ENCODE assay signal across 16 cellular contexts in genomic region chr20:34578521-34579147, GRCh38. TPM values are rescaled to one million over a fixed set of nuclear protein-coding genes. Genes with fewer than 3 reads are reported as not detected.
DNase-seq lines count a peak whose midpoint lies in the region; ATAC-seq, FAIRE-seq and TF ChIP-seq lines count a peak whose summit lies in the region.
"Had no signal": no experiment of that assay in that cellular context is flagged by ENCODE, and none has a peak within 500 bp of the region (broad histone marks: within the 10 kb centered on the region; RNA-seq: fewer than 3 reads in every experiment).

No MANE protein-coding gene starts in this region.

- H3K79me2 ChIP-seq in HepG2 (ENCODE audit: insufficient read depth, low read length) = no peaks in the 10 kb centered on the region

- POLR2A ChIA-PET in HepG2 (lab: Yijun Ruan, JAX) = no interaction called here

- no peak overlapping the region for H3K4me2 ChIP-seq in HepG2 (ENCODE audit: low read depth, low read length)

- TF ChIP-seq EP300 in HepG2 (IDR thresholded peaks at IDR 0.05; ENCODE audit: low read depth in 2 of 2, low read length in 2 of 2) (no peak), HepG2 (CRISPR knock-in tag; IDR thresholded peaks at IDR 0.05; ENCODE audit: borderline replicate concordance) (no peak)

- no peak overlapping the region for H3K27ac Mint-ChIP-seq in natural killer cell treated with Interleukin-12 subunit alpha and Interleukin-12 subunit beta and Interleukin-15 and Interleukin-18, amount 100 ng/mL, for 72 hours

- H3K4me3 ChIP-seq in HepG2 (replicated peaks in 1 of 3; ENCODE audit: insufficient read depth in 1 of 3, low read depth in 2 of 3, low read length in 3 of 3) (no peak overlapping the region), right lobe of liver (no peak overlapping the region), heart left ventricle (no peak overlapping the region), neutrophil (ENCODE audit: low read depth in 1 of 2, low read length in 1 of 2) (no peak overlapping the region)
- H3K4me3 ChIP-seq: thoracic aorta had no signal

- TF ChIP-seq POLR2A in HepG2 (IDR thresholded peaks at IDR 0.05; ENCODE audit: insufficient read depth in 1 of 2, low read depth in 2 of 2, low read length in 2 of 2) (no peak), right lobe of liver (IDR thresholded peaks at IDR 0.05) (no peak), heart left ventricle (IDR thresholded peaks at IDR 0.05) (no peak)

- no peaks in the 10 kb centered on the region for H3K9me3 ChIP-seq in HepG2 (ENCODE audit: low read length)
- H3K9me3 ChIP-seq in right lobe of liver = no peaks in the 10 kb centered on the region
- H3K9me3 ChIP-seq in heart left ventricle = no peaks in the 10 kb centered on the region
- H3K9me3 ChIP-seq in neutrophil = no peaks in the 10 kb centered on the region
- H3K9me3 ChIP-seq: thoracic aorta had no signal

- no peak for TF ChIP-seq RAD21 in HepG2 (CRISPR knock-in tag; IDR thresholded peaks at IDR 0.05)

- DNase-seq in HepG2 (ENCODE audit: low spot score) (no peak), right lobe of liver (no peak), heart left ventricle (peak in 4 of 5 donors; percentile 56 to 88 (median 75))
- no peak for DNase-seq in stimulated activated CD4-positive, alpha-beta T cell treated with anti-CD3 and anti-CD28 coated beads, Interleukin-4, amount 100 ng/mL, for 24 hours
- no peak for DNase-seq in natural killer cell treated with Interleukin-12 subunit alpha and Interleukin-12 subunit beta and Interleukin-15 and Interleukin-18, amount 100 ng/mL, for 72 hours (ENCODE audit: low spot score)
- DNase-seq: activated T-cell treated with anti-CD3 and anti-CD28 coated beads, Interleukin-2, amount 50 U/mL, for 4 hours; DMS79; effector CD8-positive, alpha-beta T cell; immature natural killer cell; naive thymus-derived CD8-positive, alpha-beta T cell had no signal

- in situ Hi-C loops in HepG2 (cut with HindIII; ENCODE audit: extremely low pct_ligation_motif_present, low pct_unique_long_range_greater_than_20kb) = loop anchor here (10.0 kb wide), 1 partner anchor 196 kb away; no protein-coding TSS in a partner anchor

- intact Hi-C loops in HepG2 (cut with micrococcal nuclease; ENCODE audit: unreplicated experiment) = no loop called here
- intact Hi-C loops in right lobe of liver (cut with DNase I) = no loop called here
- intact Hi-C loops in heart left ventricle (cut with DNase I) = loop anchor here in 8 of 10 donors (1.0 to 10.0 kb wide), 10 partner anchors 126 to 191 kb away; partner anchors contain the start of gene TP53INP2 (in 2 of the 8)

- H3K9me3 Mint-ChIP-seq in natural killer cell treated with Interleukin-12 subunit alpha and Interleukin-12 subunit beta and Interleukin-15 and Interleukin-18, amount 100 ng/mL, for 72 hours = no peaks in the 10 kb centered on the region
- H3K9me3 Mint-ChIP-seq: activated T-cell treated with anti-CD3 and anti-CD28 coated beads, Interleukin-2, amount 50 U/mL, for 4 hours; immature natural killer cell; naive thymus-derived CD8-positive, alpha-beta T cell; WTC11 had no signal

- H3K4me1 ChIP-seq in HepG2 (ENCODE audit: insufficient read depth, low read length) = peaks cover 13% of the 10 kb centered on the region
- H3K4me1 ChIP-seq in right lobe of liver = no peaks in the 10 kb centered on the region
- H3K4me1 ChIP-seq in heart left ventricle = peaks cover 0 to 54% (median 19%) of the 10 kb centered on the region in 12 donors
- H3K4me1 ChIP-seq in neutrophil (ENCODE audit: control insufficient read depth in 1 of 2, insufficient read depth in 1 of 2, low read depth in 1 of 2, low read length in 1 of 2) = peaks cover 36 to 44% of the 10 kb centered on the region in 2 experiments

- no peak for FAIRE-seq in HepG2 (lab: Jason Lieb, UNC)
- FAIRE-seq: small intestine had no signal

- H2AFZ ChIP-seq in HepG2 (ENCODE audit: low read length) = no peak overlapping the region

- CTCF ChIA-PET in HepG2 (lab: Yijun Ruan, JAX; ENCODE audit: low intra/inter-chr PET ratio, low total read pairs) = interaction anchor here (1.3 to 2.0 kb wide), 2 partner anchors 176 to 191 kb away, joined by 3 to 25 read pairs; no protein-coding TSS in a partner anchor

- BruUV-seq in HepG2 (replicated peaks; lab: Mats Ljungman, UMichigan) = no TSS peak

- no peak overlapping the region for H3K27ac ChIP-seq in HepG2 (ENCODE audit: extremely low read length, insufficient read depth, low read length)
- no peak overlapping the region for H3K27ac ChIP-seq in right lobe of liver
- H3K27ac ChIP-seq in heart left ventricle = peak overlapping the region; percentile 44 to 93 (median 78)
- H3K27ac ChIP-seq in neutrophil = peak overlapping the region; percentile 89
- H3K27ac ChIP-seq: thoracic aorta had no signal

- no peaks in the 10 kb centered on the region for H4K20me1 ChIP-seq in HepG2 (ENCODE audit: insufficient read depth, low read length)

- H3K4me3 Mint-ChIP-seq in natural killer cell treated with Interleukin-12 subunit alpha and Interleukin-12 subunit beta and Interleukin-15 and Interleukin-18, amount 100 ng/mL, for 72 hours = no peak overlapping the region
- H3K4me3 Mint-ChIP-seq: activated T-cell treated with anti-CD3 and anti-CD28 coated beads, Interleukin-2, amount 50 U/mL, for 4 hours; immature natural killer cell; naive thymus-derived CD8-positive, alpha-beta T cell; WTC11 had no signal

- H3K36me3 ChIP-seq in HepG2 (replicated peaks in 1 of 2; ENCODE audit: control insufficient read depth in 1 of 2, insufficient read depth in 2 of 2, low read length in 2 of 2) = peaks cover 20 to 69% of the 10 kb centered on the region in 2 experiments
- H3K36me3 ChIP-seq in right lobe of liver = peaks cover 0 to 3% (median 0%) of the 10 kb centered on the region in 4 donors
- H3K36me3 ChIP-seq in heart left ventricle = peaks cover 0 to 37% (median 11%) of the 10 kb centered on the region in 9 donors
- peaks cover 7% of the 10 kb centered on the region for H3K36me3 ChIP-seq in neutrophil

- TF ChIP-seq CTCF in HepG2 (CRISPR knock-in tag; IDR thresholded peaks at IDR 0.05) (no peak), right lobe of liver (IDR thresholded peaks at IDR 0.05) (no peak), heart left ventricle (IDR thresholded peaks at IDR 0.05) (no peak), neutrophil (IDR thresholded peaks at IDR 0.05) (no peak)

- H3K36me3 Mint-ChIP-seq in natural killer cell treated with Interleukin-12 subunit alpha and Interleukin-12 subunit beta and Interleukin-15 and Interleukin-18, amount 100 ng/mL, for 72 hours = no peaks in the 10 kb centered on the region

- ATAC-seq in HepG2 (no peak), right lobe of liver (no peak), heart left ventricle (peak; percentile 88 to 91 (median 90)), GM21528 (IDR thresholded peaks at IDR 0.05; ENCODE audit: low FRiP score, unreplicated experiment) (no peak), HG02938 (IDR thresholded peaks at IDR 0.05; ENCODE audit: unreplicated experiment) (no peak)
- no peak for ATAC-seq in natural killer cell treated with Interleukin-12 subunit alpha and Interleukin-12 subunit beta and Interleukin-15 and Interleukin-18, amount 100 ng/mL, for 72 hours
- ATAC-seq: activated T-cell treated with anti-CD3 and anti-CD28 coated beads, Interleukin-2, amount 50 U/mL, for 4 hours; naive thymus-derived CD8-positive, alpha-beta T cell; WTC11 had no signal

- H3K27me3 ChIP-seq in HepG2 (ENCODE audit: control insufficient read depth in 1 of 2, insufficient read depth in 2 of 2, low read length in 2 of 2) (no peaks in the 10 kb centered on the region), right lobe of liver (no peaks in the 10 kb centered on the region), heart left ventricle (no peaks in the 10 kb centered on the region), neutrophil (no peaks in the 10 kb centered on the region)

- no peaks in the 10 kb centered on the region for H3K27me3 Mint-ChIP-seq in natural killer cell treated with Interleukin-12 subunit alpha and Interleukin-12 subunit beta and Interleukin-15 and Interleukin-18, amount 100 ng/mL, for 72 hours
- H3K27me3 Mint-ChIP-seq: naive thymus-derived CD8-positive, alpha-beta T cell had no signal

- no peak overlapping the region for H3K9ac ChIP-seq in HepG2 (ENCODE audit: insufficient read depth, low read depth, low read length)

- WGBS in HepG2 (ENCODE audit: low lambda C conversion rate) = 95% methylated on average over 9 of the region's 9 CpGs
- WGBS in right lobe of liver (ENCODE audit: insufficient coverage, low coverage, low lambda C conversion rate, missing lambda C conversion rate) = 80% methylated on average over 5 of the region's 9 CpGs
- WGBS in heart left ventricle, 4 donors = 39 to 52% (median 41%) methylated on average over 9 of the region's 9 CpGs

- H3K4me1 Mint-ChIP-seq in natural killer cell treated with Interleukin-12 subunit alpha and Interleukin-12 subunit beta and Interleukin-15 and Interleukin-18, amount 100 ng/mL, for 72 hours (ENCODE audit: low read depth in 2 of 2) = peaks cover 11 to 15% of the 10 kb centered on the region in 2 donors
- H3K4me1 Mint-ChIP-seq: WTC11 had no signal

RNA-seq across cellular contexts. Expression of gene MAP1LC3A, which starts 20.1 kb away (rescaled TPM):
- not detected in 2 replicates for total RNA-seq in HepG2 (2016; rRNA removed; fragmentation: Illumina TruSeq; extraction: Trizol)
- total RNA-seq in HepG2 (2016; cell fraction: cytosol; rRNA removed; fragmentation: Illumina TruSeq; extraction: Trizol; ENCODE audit: low read depth) = not detected in 2 replicates
- not detected in 2 replicates for total RNA-seq in HepG2 (2016; cell fraction: insoluble cytoplasmic fraction; rRNA removed; fragmentation: Illumina TruSeq; extraction: Trizol)
- not detected in 2 replicates for total RNA-seq in HepG2 (2016; cell fraction: membrane; rRNA removed; fragmentation: Illumina TruSeq; extraction: Trizol)
- not detected in 2 replicates for total RNA-seq in HepG2 (2016; cell fraction: nucleus; rRNA removed; fragmentation: Illumina TruSeq; extraction: Trizol)
- polyA plus RNA-seq in HepG2 (2011; rRNA removed) = not detected in 2 replicates
- not detected in 2 replicates for polyA plus RNA-seq in HepG2 (2011; cell fraction: cytosol; rRNA removed)
- polyA plus RNA-seq in HepG2 (2011; cell fraction: nucleus; rRNA removed) = 0.17 TPM in 1 of 2 replicates, not detected in the other
- not detected in 2 replicates for polyA plus RNA-seq in HepG2 (2012)
- not detected in 2 replicates for polyA plus RNA-seq in HepG2 (2016; cell fraction: cytosol; fragmentation: Illumina TruSeq; extraction: Trizol; ENCODE audit: low read depth)
- polyA plus RNA-seq in HepG2 (2016; cell fraction: insoluble cytoplasmic fraction; fragmentation: Illumina TruSeq; extraction: Trizol; ENCODE audit: low read depth) = not detected in 2 replicates
- not detected in 2 replicates for polyA plus RNA-seq in HepG2 (2016; cell fraction: membrane; fragmentation: Illumina TruSeq; extraction: Trizol; ENCODE audit: low read depth)
- polyA plus RNA-seq in HepG2 (2016; cell fraction: nucleus; fragmentation: Illumina TruSeq; extraction: Trizol; ENCODE audit: insufficient read depth, low read depth) = not detected in 2 replicates
- not detected in 2 replicates for polyA minus RNA-seq in HepG2 (2011; rRNA and poly(A)+ RNA removed; ENCODE audit: low replicate concordance)
- not detected in 2 replicates for polyA minus RNA-seq in HepG2 (2011; cell fraction: cytosol; rRNA and poly(A)+ RNA removed)
- not detected in 2 replicates for polyA minus RNA-seq in HepG2 (2011; cell fraction: nucleus; rRNA and poly(A)+ RNA removed)
- total RNA-seq in right lobe of liver = 10 to 100 TPM; 14.4 to 39.6 (median 26.3) TPM
- total RNA-seq in heart left ventricle = 100 to 1,000 TPM in 3 of 9 donors, 10 to 100 TPM in 6; 54.0 to 212 (median 88.6) TPM
- polyA plus RNA-seq in heart left ventricle = 100 to 1,000 TPM in 1 of 2 donors, 10 to 100 TPM in 1; 42.8 to 145 TPM
- total RNA-seq in natural killer cell treated with Interleukin-12 subunit alpha and Interleukin-12 subunit beta and Interleukin-15 and Interleukin-18, amount 100 ng/mL, for 72 hours = 1 to 10 TPM; 5.3 to 6.4 TPM

Comparison
In these comparisons a context has a peak if more than half of its experiments do, and no peak if none do; other contexts are left out.
1. ATAC-seq: peak in heart left ventricle (4 of 4); none in HepG2 (single experiment), right lobe of liver (0 of 4), GM21528 (single experiment), HG02938 (single experiment) and natural killer cell treated with Interleukin-12 subunit alpha and Interleukin-12 subunit beta and Interleukin-15 and Interleukin-18, amount 100 ng/mL, for 72 hours (0 of 2).
2. DNase-seq: peak in heart left ventricle (4 of 5); none in HepG2 (single experiment), right lobe of liver (0 of 3), stimulated activated CD4-positive, alpha-beta T cell treated with anti-CD3 and anti-CD28 coated beads, Interleukin-4, amount 100 ng/mL, for 24 hours (single experiment) and natural killer cell treated with Interleukin-12 subunit alpha and Interleukin-12 subunit beta and Interleukin-15 and Interleukin-18, amount 100 ng/mL, for 72 hours (single experiment).
3. H3K27ac ChIP-seq: peak in heart left ventricle (12 of 12) and neutrophil (single experiment); none in HepG2 (single experiment) and right lobe of liver (0 of 3).
4. intact Hi-C loops: an anchor here in heart left ventricle (1.0 to 10.0 kb wide); none called in HepG2 and right lobe of liver.